ENCODE assay signal across 9 cellular contexts in genomic region chrX:119698835-119699234, GRCh38. TPM values are rescaled to one million over a fixed set of nuclear protein-coding genes. Genes with fewer than 3 reads are reported as not detected.
DNase-seq lines count a peak whose midpoint lies in the region; ATAC-seq and TF ChIP-seq lines count a peak whose summit lies in the region.
"Had no signal": no experiment of that assay in that cellular context is flagged by ENCODE, and none has a peak within 500 bp of the region (broad histone marks: within the 10 kb centered on the region; RNA-seq: fewer than 3 reads in every experiment).

No MANE protein-coding gene starts in this region.

- peak; percentile 45 for TF ChIP-seq RAD21 in HCT116 (IDR thresholded peaks at IDR 0.05; ENCODE audit: low read depth)

- H3K9me3 Mint-ChIP-seq in nephron, result peaks cover 14% of the 10 kb centered on the region

- peaks cover 4% of the 10 kb centered on the region for H3K27me3 Mint-ChIP-seq in nephron (ENCODE audit: low read depth)

- TF ChIP-seq POLR2A in HCT116 (IDR thresholded peaks at IDR 0.05; ENCODE audit: borderline replicate concordance, extremely low read depth, insufficient read depth, insufficient read length), result no peak

- H3K9me2 ChIP-seq in HCT116 (ENCODE audit: insufficient read depth), result no peaks in the 10 kb centered on the region

- no peak overlapping the region for H3K9ac ChIP-seq in HCT116 (ENCODE audit: low read length)

- H3K4me1 Mint-ChIP-seq in nephron, result peaks cover 10% of the 10 kb centered on the region

- ATAC-seq in HCT116, result peak; percentile 85
- ATAC-seq in GM21737 (IDR thresholded peaks at IDR 0.05; ENCODE audit: unreplicated experiment), result no peak
- ATAC-seq in Right ventricle myocardium inferior, result no peak

- H3K4me3 Mint-ChIP-seq in nephron, result no peak overlapping the region

- no peak overlapping the region for H3K4me2 ChIP-seq in HCT116 (ENCODE audit: low read length)

- no peaks in the 10 kb centered on the region for H3K36me3 ChIP-seq in HCT116 (ENCODE audit: control insufficient read depth in 1 of 2, insufficient read depth in 2 of 2, low read length in 2 of 2)

- no peak overlapping the region for H2AFZ ChIP-seq in HCT116 (ENCODE audit: low read depth, low read length, poor library complexity, severe bottlenecking)

- H3K27ac ChIP-seq in HCT116 (ENCODE audit: low read depth, low read length), result no peak overlapping the region
- H3K27ac ChIP-seq: skin epidermis had no signal

- peak; percentile 40 to 58 (median 52); a peak in 5 of 6 replicates for TF ChIP-seq CTCF in HCT116 (IDR thresholded peaks at IDR 0.05 in 2 of 3, conservative IDR thresholded peaks at IDR 0.05 in 1 of 3; ENCODE audit: borderline replicate concordance in 1 of 3, insufficient read depth in 1 of 3, low read depth in 2 of 3, low read length in 2 of 3)
- peak; percentile 23 to 52 (median 45) for TF ChIP-seq CTCF in nephron (IDR thresholded peaks at IDR 0.05; ENCODE audit: unreplicated experiment in 3 of 3)

- H3K9me3 ChIP-seq in HCT116 (ENCODE audit: control insufficient read depth in 1 of 2, insufficient read depth in 1 of 2, low read depth in 1 of 2, low read length in 2 of 2), result no peaks in the 10 kb centered on the region

- H3K27ac Mint-ChIP-seq in nephron, result no peak overlapping the region

- H3K36me3 Mint-ChIP-seq in nephron (ENCODE audit: low read depth), result no peaks in the 10 kb centered on the region

- no TSS peak for BruUV-seq in HCT116 (replicated peaks; lab: Mats Ljungman, UMichigan)

- POLR2A ChIA-PET in HCT116 (lab: Charles Lee), result no interaction called here

- peaks cover 0 to 3% of the 10 kb centered on the region in 2 experiments; a peak in 1 of 4 replicates for H3K4me1 ChIP-seq in HCT116 (ENCODE audit: control insufficient read depth in 1 of 2, insufficient read depth in 2 of 2, low read length in 2 of 2)

- no peaks in the 10 kb centered on the region for H3K27me3 ChIP-seq in HCT116 (ENCODE audit: insufficient read depth, low read length)

- CTCF ChIA-PET in HCT116 (lab: Charles Lee), result interaction anchor here (0.9 kb wide), 1 partner anchor 30 kb away, joined by 3 read pairs; no protein-coding TSS in a partner anchor

- H3K4me3 ChIP-seq in HCT116 (replicated peaks in 1 of 2; ENCODE audit: low read depth in 1 of 2, low read length in 2 of 2), result no peak overlapping the region
- H3K4me3 ChIP-seq: skin epidermis had no signal

- intact Hi-C loops in HCT116 (cut with micrococcal nuclease) (no loop called here), Right ventricle myocardium inferior (cut with DNase I) (loop anchor here (5.0 kb wide), 1 partner anchor 93 kb away; the partner anchor contains the start of gene RPL39)

- RAD21 ChIA-PET in HCT116 (lab: Charles Lee; ENCODE audit: low non-redundant PET in 1 of 2, low total read pairs in 2 of 2, uncharacterized antibody in 2 of 2, unreplicated experiment in 2 of 2), result no interaction called here

- DNase-seq in DMS 273 treated with DMSO at 0.1 percent for 48 hours (lab: John Stamatoyannopoulos, UW), result peak; percentile 45
- DNase-seq in HCT116 (ENCODE audit: low read depth, low spot score), result peak; percentile 47
- DNase-seq in NOMO-1 treated with dmso at 0.1 percent for 144 hours (lab: John Stamatoyannopoulos, UW; ENCODE audit: unreplicated experiment), result peak; percentile 27
- peak; percentile 66 for DNase-seq in dedifferentiated amniotic fluid mesenchymal stem cell (ENCODE audit: extremely low spot score)
- no peak for DNase-seq in activated naive CD4-positive, alpha-beta T cell treated with Interleukin-2 at 50 U/mL for 16 hours
- DNase-seq in Right ventricle myocardium inferior (ENCODE audit: missing footprints), result no peak

- no peaks in the 10 kb centered on the region for H4K20me1 ChIP-seq in HCT116 (ENCODE audit: insufficient read depth)

- H3K79me2 ChIP-seq in HCT116 (ENCODE audit: insufficient read depth, low read length), result no peaks in the 10 kb centered on the region

TF ChIP-seq in HCT116, 20 proteins besides CTCF, POLR2A, EP300 and RAD21:
- TF ChIP-seq SIN3A (IDR thresholded peaks at IDR 0.05; ENCODE audit: low read depth) (no peak), SP1 (IDR thresholded peaks at IDR 0.05; ENCODE audit: low read depth) (no peak), ZNF274 (IDR thresholded peaks at IDR 0.05; ENCODE audit: low read depth, low read length) (no peak), EZH2 (IDR thresholded peaks at IDR 0.05) (no peak), JUND (IDR thresholded peaks at IDR 0.05) (no peak), REST (IDR thresholded peaks at IDR 0.05; ENCODE audit: low read depth) (no peak), YY1 (IDR thresholded peaks at IDR 0.05; ENCODE audit: extremely low read depth, insufficient replicate concordance, low read depth, low read length) (no peak), SRF (IDR thresholded peaks at IDR 0.05; ENCODE audit: low read depth) (no peak), TCF7L2 (IDR thresholded peaks at IDR 0.05; ENCODE audit: borderline replicate concordance, extremely low read depth, insufficient read depth, insufficient read length) (no peak), FOSL1 (IDR thresholded peaks at IDR 0.05; ENCODE audit: low read depth) (no peak), MAX (IDR thresholded peaks at IDR 0.05) (no peak), ZFX (IDR thresholded peaks at IDR 0.05) (no peak), ELF1 (IDR thresholded peaks at IDR 0.05; ENCODE audit: borderline replicate concordance, low read depth) (no peak), ZBTB33 (IDR thresholded peaks at IDR 0.05; ENCODE audit: extremely low read depth, insufficient replicate concordance, low read length) (no peak), ATF3 (IDR thresholded peaks at IDR 0.05) (no peak), EGR1 (IDR thresholded peaks at IDR 0.05; ENCODE audit: low read depth) (no peak), CBX3 (IDR thresholded peaks at IDR 0.05; ENCODE audit: low read depth) (no peak), EZH2phosphoT487 (IDR thresholded peaks at IDR 0.05; ENCODE audit: borderline replicate concordance) (no peak), CEBPB (IDR thresholded peaks at IDR 0.05; ENCODE audit: low read depth) (no peak)

RNA-seq across cellular contexts. Expression of gene SEPTIN6, which starts 5.9 kb away (rescaled TPM):
- 10.8 TPM for total RNA-seq in HCT116 (2021; ENCODE audit: unreplicated experiment)
- 8.8 and 12.6 TPM in 2 replicates for polyA plus RNA-seq in HCT116 (2012)
- total RNA-seq in Right ventricle myocardium inferior, result 10.1 TPM

RNA-seq across cellular contexts. Expression of gene SOWAHD, which starts 59.6 kb away (rescaled TPM):
- 1.1 TPM for total RNA-seq in HCT116 (2021; ENCODE audit: unreplicated experiment)
- 0.77 and 0.91 TPM in 2 replicates for polyA plus RNA-seq in HCT116 (2012)
- 0.41 TPM for total RNA-seq in Right ventricle myocardium inferior

Comparison
In these comparisons a context has a peak if more than half of its experiments do, and no peak if none do; other contexts are left out.
1. DNase-seq: peak in DMS 273 treated with DMSO at 0.1 percent for 48 hours (single experiment), HCT116 (single experiment), NOMO-1 treated with dmso at 0.1 percent for 144 hours (single experiment) and dedifferentiated amniotic fluid mesenchymal stem cell (single experiment); none in activated naive CD4-positive, alpha-beta T cell treated with Interleukin-2 at 50 U/mL for 16 hours (single experiment) and Right ventricle myocardium inferior (single experiment).